In the genomic region with DNA sequence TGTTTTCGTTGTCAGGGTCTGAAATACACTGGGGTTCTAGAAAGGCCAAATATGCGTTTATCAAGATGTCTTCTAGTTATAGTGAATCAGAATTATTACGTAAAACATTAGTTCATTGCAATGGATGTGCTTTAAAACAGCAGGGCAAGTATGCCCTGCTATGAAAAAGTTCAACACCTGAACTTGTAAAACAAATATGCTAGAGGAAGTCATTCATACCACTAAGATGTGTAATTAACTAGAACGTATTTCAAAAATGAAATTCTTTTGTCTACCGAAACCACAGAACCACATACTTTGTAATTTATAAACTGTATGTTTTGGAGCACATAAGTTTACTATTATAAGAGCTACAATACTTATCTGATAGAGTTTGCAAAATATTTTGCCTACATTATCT, we compare ENCODE assay signal across 25 cellular contexts.
DNase-seq lines count a peak whose midpoint lies in the region; ATAC-seq, FAIRE-seq and TF ChIP-seq lines count a peak whose summit lies in the region.
"Had no signal": no experiment of that assay in that cellular context is flagged by ENCODE, and none has a peak within 500 bp of the region (broad histone marks: within the 10 kb centered on the region; RNA-seq: fewer than 3 reads in every experiment).

No MANE protein-coding gene starts in this region.

- H3K79me2 ChIP-seq in keratinocyte (ENCODE audit: control insufficient read depth, insufficient read depth, low read length), result no peaks in the 10 kb centered on the region

- H3K36me3 ChIP-seq in bronchial epithelial cell (ENCODE audit: control insufficient read depth, insufficient read depth, low read length) (no peaks in the 10 kb centered on the region), keratinocyte (ENCODE audit: control insufficient read depth in 2 of 2, extremely low read depth in 1 of 2, insufficient read depth in 2 of 2, low read length in 2 of 2) (no peaks in the 10 kb centered on the region)
- H3K36me3 ChIP-seq: SJSA1 had no signal

- H3K9ac ChIP-seq in keratinocyte (ENCODE audit: control insufficient read depth, extremely low read depth, insufficient read depth, low read length), result no peak overlapping the region

- H3K27me3 Mint-ChIP-seq in activated naive CD8-positive, alpha-beta T cell treated with anti-CD3 and anti-CD28 coated beads, Interleukin-2, amount 50 U/mL, for 24 hours, result peaks cover 5% of the 10 kb centered on the region

- H3K27me3 ChIP-seq in bronchial epithelial cell (ENCODE audit: control insufficient read depth, insufficient read depth, low read length) (no peaks in the 10 kb centered on the region), keratinocyte (ENCODE audit: control insufficient read depth, extremely low read depth, insufficient read depth, low read length) (no peaks in the 10 kb centered on the region)
- H3K27me3 ChIP-seq: SJSA1 had no signal

- no peaks in the 10 kb centered on the region for H3K9me1 ChIP-seq in keratinocyte (ENCODE audit: control insufficient read depth, extremely low read depth, insufficient read depth, low read length)

- H4K20me1 ChIP-seq in keratinocyte (ENCODE audit: control insufficient read depth, extremely low read depth, insufficient read depth, low read length), result no peaks in the 10 kb centered on the region

- no peak overlapping the region for H3K4me3 ChIP-seq in bronchial epithelial cell (ENCODE audit: low read depth, low read length)
- no peak overlapping the region for H3K4me3 ChIP-seq in keratinocyte (ENCODE audit: control insufficient read depth in 2 of 3, extremely low read depth in 1 of 3, insufficient read depth in 2 of 3, low read depth in 1 of 3, low read length in 3 of 3)
- H3K4me3 ChIP-seq: K562, SJSA1 had no signal

- dilution Hi-C loops in keratinocyte (cut with MboI; ENCODE audit: extremely low pct_ligation_motif_present, low sequenced_read_pairs), result no loop called here

- H3K4me2 ChIP-seq in keratinocyte (ENCODE audit: control insufficient read depth, extremely low read depth, insufficient read depth, low read depth, low read length), result peak overlapping the region; percentile 16

- no peaks in the 10 kb centered on the region for H3K9me3 ChIP-seq in keratinocyte (ENCODE audit: control insufficient read depth, low read depth, low read length)
- H3K9me3 ChIP-seq: SJSA1 had no signal

- ATAC-seq in activated naive CD8-positive, alpha-beta T cell treated with anti-CD3 and anti-CD28 coated beads, Interleukin-2, amount 50 U/mL, for 24 hours, result no peak
- ATAC-seq in esophagus mucosa, result no peak
- ATAC-seq: K562, Right ventricle myocardium inferior had no signal

- TF ChIP-seq CTCF in bronchial epithelial cell (IDR thresholded peaks at IDR 0.05; ENCODE audit: insufficient read depth, low read length, severe bottlenecking), result no peak
- TF ChIP-seq CTCF in keratinocyte (optimal IDR thresholded peaks at IDR 0.05 in 1 of 3, IDR thresholded peaks at IDR 0.05 in 1 of 3, conservative IDR thresholded peaks at IDR 0.05 in 1 of 3; ENCODE audit: extremely low read depth in 1 of 3, insufficient read depth in 2 of 3, low read length in 3 of 3), result no peak

- no peak overlapping the region for H3K4me3 Mint-ChIP-seq in activated naive CD8-positive, alpha-beta T cell treated with anti-CD3 and anti-CD28 coated beads, Interleukin-2, amount 50 U/mL, for 24 hours
- H3K4me3 Mint-ChIP-seq: CD8-positive, alpha-beta memory T cell had no signal

- no peaks in the 10 kb centered on the region for H3K4me1 ChIP-seq in keratinocyte (ENCODE audit: control insufficient read depth, extremely low read depth, insufficient read depth, low read length)
- H3K4me1 ChIP-seq: SJSA1 had no signal

- no peak overlapping the region for H3K27ac ChIP-seq in keratinocyte (ENCODE audit: control insufficient read depth, insufficient read depth, low read length)
- H3K27ac ChIP-seq: C4-2B, SJSA1 had no signal

- H3K9me3 Mint-ChIP-seq in activated naive CD8-positive, alpha-beta T cell treated with anti-CD3 and anti-CD28 coated beads, Interleukin-2, amount 50 U/mL, for 24 hours, result no peaks in the 10 kb centered on the region

- H2AFZ ChIP-seq in keratinocyte (ENCODE audit: control insufficient read depth, low read length), result no peak overlapping the region

- H3K4me1 Mint-ChIP-seq in activated naive CD8-positive, alpha-beta T cell treated with anti-CD3 and anti-CD28 coated beads, Interleukin-2, amount 50 U/mL, for 24 hours, result no peaks in the 10 kb centered on the region
- H3K4me1 Mint-ChIP-seq: CD8-positive, alpha-beta memory T cell had no signal

- no peak overlapping the region for H3K27ac Mint-ChIP-seq in activated naive CD8-positive, alpha-beta T cell treated with anti-CD3 and anti-CD28 coated beads, Interleukin-2, amount 50 U/mL, for 24 hours
- H3K27ac Mint-ChIP-seq: CD8-positive, alpha-beta memory T cell had no signal

- DNase-seq in A172 (ENCODE audit: low spot score) (peak; percentile 2), NCI-H226 (peak; percentile 53), bronchial epithelial cell (ENCODE audit: low read depth) (peak; percentile 82), keratinocyte (ENCODE audit: low read depth, low spot score) (no peak), NCI-H2196 (lab: John Stamatoyannopoulos, UW; ENCODE audit: unreplicated experiment) (no peak), GM19238 (ENCODE audit: insufficient read length, low spot score) (no peak)
- DNase-seq in activated naive CD8-positive, alpha-beta T cell treated with anti-CD3 and anti-CD28 coated beads, Interleukin-2, amount 50 U/mL, for 24 hours, result no peak
- DNase-seq: 8988T; Calu3; CD8-positive, alpha-beta memory T cell; DMS153; GDM1; NCI-H1694 treated with DMSO at 0.1 percent for 48 hours; NCI-H2081 treated with DMSO at 0.1 percent for 48 hours; NCI-H2171 treated with DMSO at 0.1 percent for 48 hours; NCI-H446 treated with DMSO at 0.1 percent for 48 hours; NCI-H526 treated with DMSO at 0.1 percent for 48 hours; OCI-M1 had no signal

- H3K36me3 Mint-ChIP-seq in activated naive CD8-positive, alpha-beta T cell treated with anti-CD3 and anti-CD28 coated beads, Interleukin-2, amount 50 U/mL, for 24 hours (ENCODE audit: low read depth), result no peaks in the 10 kb centered on the region
- H3K36me3 Mint-ChIP-seq: CD8-positive, alpha-beta memory T cell had no signal

- FAIRE-seq in bronchial epithelial cell (lab: Jason Lieb, UNC) (no peak), keratinocyte (lab: Jason Lieb, UNC) (no peak)
- FAIRE-seq: GM19239, K562, RCC 7860 had no signal

Comparison
In these comparisons a context has a peak if more than half of its experiments do, and no peak if none do; other contexts are left out.
1. DNase-seq: peak in A172 (single experiment), NCI-H226 (single experiment) and bronchial epithelial cell (single experiment); none in keratinocyte (single experiment), activated naive CD8-positive, alpha-beta T cell treated with anti-CD3 and anti-CD28 coated beads, Interleukin-2, amount 50 U/mL, for 24 hours (single experiment), NCI-H2196 (single experiment) and GM19238 (single experiment).